In genomic region chr4:6492861-6493667, GRCh38 we compare ENCODE assay signal across 19 cellular contexts. TPM values are rescaled to one million over a fixed set of nuclear protein-coding genes. Genes with fewer than 3 reads are reported as not detected.
DNase-seq lines count a peak whose midpoint lies in the region; TF ChIP-seq lines count a peak whose summit lies in the region.
"Had no signal": no experiment of that assay in that cellular context is flagged by ENCODE, and none has a peak within 500 bp of the region (broad histone marks: within the 10 kb centered on the region; RNA-seq: fewer than 3 reads in every experiment).

No MANE protein-coding gene starts in this region.

- 52 to 58% methylated on average over 13 of the region's 13 CpGs for WGBS in esophagus, 2 donors

- H3K27ac Mint-ChIP-seq in Calu3 (ENCODE audit: unreplicated experiment) (no peak overlapping the region), neural crest cell (ENCODE audit: unreplicated experiment) (peak overlapping the region; percentile 54)
- H3K27ac Mint-ChIP-seq in activated T-helper 2 cell treated with anti-CD3 and anti-CD28 coated beads, Interferon-gamma antibody, Interleukin-2, Interleukin-4, amounts not matched to agents 10 μg/mL and 5 μg/mL and 100 μg/mL, durations not matched to agents 14 hours and 24 hours and 36 hours: no peak overlapping the region

- H3K4me3 Mint-ChIP-seq in Calu3 (ENCODE audit: low read depth, unreplicated experiment) (peak overlapping the region; percentile 37), neural crest cell (no peak overlapping the region)
- H3K4me3 Mint-ChIP-seq in activated T-helper 2 cell treated with anti-CD3 and anti-CD28 coated beads, Interferon-gamma antibody, Interleukin-2, Interleukin-4, amounts not matched to agents 10 μg/mL and 5 μg/mL and 100 μg/mL, durations not matched to agents 14 hours and 24 hours and 36 hours (ENCODE audit: low read depth): no peak overlapping the region
- H3K4me3 Mint-ChIP-seq: central memory CD8-positive, alpha-beta T cell had no signal

- CTCF ChIA-PET in Calu3 (lab: Charles Lee): interaction anchor here (1.3 kb wide), 1 partner anchor 16 kb away, joined by 4 read pairs; no protein-coding TSS in a partner anchor

- intact Hi-C loops in Calu3 (cut with micrococcal nuclease; ENCODE audit: unreplicated experiment): no loop called here
- intact Hi-C loops in activated T-helper 2 cell treated with anti-CD3 and anti-CD28 coated beads, Interferon-gamma antibody, Interleukin-2, Interleukin-4, amounts not matched to agents 10 μg/mL and 5 μg/mL and 100 μg/mL, durations not matched to agents 14 hours and 24 hours and 36 hours (cut with micrococcal nuclease): no loop called here

- H3K9me3 ChIP-seq in esophagus (ENCODE audit: control insufficient read depth in 2 of 2, insufficient read depth in 1 of 2, low read depth in 1 of 2, low read length in 1 of 2): peaks cover 0 to 7% of the 10 kb centered on the region in 2 donors
- H3K9me3 ChIP-seq: adrenal gland had no signal

- H3K27me3 ChIP-seq in esophagus (ENCODE audit: control insufficient read depth in 1 of 2, insufficient read depth in 2 of 2, low read length in 2 of 2): no peaks in the 10 kb centered on the region

- peaks cover 2% of the 10 kb centered on the region for H3K9me3 Mint-ChIP-seq in Calu3 (ENCODE audit: low read depth, unreplicated experiment)
- no peaks in the 10 kb centered on the region for H3K9me3 Mint-ChIP-seq in neural crest cell
- H3K9me3 Mint-ChIP-seq in activated T-helper 2 cell treated with anti-CD3 and anti-CD28 coated beads, Interferon-gamma antibody, Interleukin-2, Interleukin-4, amounts not matched to agents 10 μg/mL and 5 μg/mL and 100 μg/mL, durations not matched to agents 14 hours and 24 hours and 36 hours: no peaks in the 10 kb centered on the region

- H3K4me1 Mint-ChIP-seq in Calu3 (ENCODE audit: low read depth, unreplicated experiment): peaks cover 8% of the 10 kb centered on the region
- H3K4me1 Mint-ChIP-seq in neural crest cell: peaks cover 15% of the 10 kb centered on the region
- no peaks in the 10 kb centered on the region for H3K4me1 Mint-ChIP-seq in activated T-helper 2 cell treated with anti-CD3 and anti-CD28 coated beads, Interferon-gamma antibody, Interleukin-2, Interleukin-4, amounts not matched to agents 10 μg/mL and 5 μg/mL and 100 μg/mL, durations not matched to agents 14 hours and 24 hours and 36 hours (ENCODE audit: low read depth)
- H3K4me1 Mint-ChIP-seq: central memory CD8-positive, alpha-beta T cell had no signal

- H3K36me3 Mint-ChIP-seq in Calu3 (ENCODE audit: insufficient read depth, unreplicated experiment): no peaks in the 10 kb centered on the region
- no peaks in the 10 kb centered on the region for H3K36me3 Mint-ChIP-seq in neural crest cell (ENCODE audit: low read depth)
- H3K36me3 Mint-ChIP-seq in activated T-helper 2 cell treated with anti-CD3 and anti-CD28 coated beads, Interferon-gamma antibody, Interleukin-2, Interleukin-4, amounts not matched to agents 10 μg/mL and 5 μg/mL and 100 μg/mL, durations not matched to agents 14 hours and 24 hours and 36 hours (ENCODE audit: low read depth): no peaks in the 10 kb centered on the region

- TF ChIP-seq CTCF in Calu3 (IDR thresholded peaks at IDR 0.05; ENCODE audit: unreplicated experiment) (no peak), neural crest cell (conservative IDR thresholded peaks at IDR 0.05) (no peak)

- no peak for DNase-seq in Calu3
- no peak for DNase-seq in neural crest cell (ENCODE audit: low read depth, low spot score)
- DNase-seq in activated T-helper 2 cell treated with anti-CD3 and anti-CD28 coated beads, Interferon-gamma antibody, Interleukin-2, Interleukin-4, amounts not matched to agents 10 μg/mL and 5 μg/mL and 100 μg/mL, durations not matched to agents 14 hours and 24 hours and 36 hours (ENCODE audit: low spot score): no peak
- no peak for DNase-seq in iPS-NIHi7 (ENCODE audit: extremely low spot score)
- DNase-seq in NCI-H748 treated with DMSO at 0.1 percent for 48 hours (lab: John Stamatoyannopoulos, UW): no peak
- no peak for DNase-seq in NCI-H526 (lab: John Stamatoyannopoulos, UW)
- DNase-seq: activated gamma-delta T cell; DMS 273 treated with DMSO at 0.1 percent for 48 hours; effector CD4-positive, alpha-beta T cell; KBM-7; MV-4-11; NCI-H187; NCI-H774; SHP77 treated with DMSO at 0.1 percent for 48 hours had no signal

- peaks cover 63% of the 10 kb centered on the region for H3K27me3 Mint-ChIP-seq in Calu3 (ENCODE audit: unreplicated experiment)
- peaks cover 61% of the 10 kb centered on the region for H3K27me3 Mint-ChIP-seq in neural crest cell (ENCODE audit: low read depth)
- peaks cover 3% of the 10 kb centered on the region for H3K27me3 Mint-ChIP-seq in activated T-helper 2 cell treated with anti-CD3 and anti-CD28 coated beads, Interferon-gamma antibody, Interleukin-2, Interleukin-4, amounts not matched to agents 10 μg/mL and 5 μg/mL and 100 μg/mL, durations not matched to agents 14 hours and 24 hours and 36 hours (ENCODE audit: low read depth)

- no peak overlapping the region for H3K4me3 ChIP-seq in esophagus (ENCODE audit: low read depth in 1 of 2, low read length in 2 of 2)
- H3K4me3 ChIP-seq: adrenal gland had no signal

- no peaks in the 10 kb centered on the region for H3K36me3 ChIP-seq in esophagus (ENCODE audit: control insufficient read depth in 2 of 2, insufficient read depth in 2 of 2, low read length in 1 of 2)
- H3K36me3 ChIP-seq: adrenal gland had no signal

- BruUV-seq in Calu3 (replicated peaks; lab: Mats Ljungman, UMichigan): no TSS peak

- H3K27ac ChIP-seq in angular gyrus (ENCODE audit: low read depth, low read length) (peak overlapping the region; percentile 58), esophagus (ENCODE audit: low read depth in 2 of 2, low read length in 1 of 2) (peak overlapping the region; percentile 56 to 57)
- H3K27ac ChIP-seq: adrenal gland had no signal

- H3K4me1 ChIP-seq in esophagus (ENCODE audit: control insufficient read depth in 2 of 2, insufficient read depth in 2 of 2, low read length in 1 of 2): peaks cover 4 to 12% of the 10 kb centered on the region in 2 donors
- H3K4me1 ChIP-seq: adrenal gland had no signal

RNA-seq across cellular contexts. Expression of gene PPP2R2C, which starts 20.6 kb away (rescaled TPM):
- 9.4 and 9.8 TPM in 2 replicates for total RNA-seq in Calu3 (2022)
- polyA plus RNA-seq in esophagus: 10 to 100 TPM; 23.2 to 26.7 TPM
- 0.32 and 0.35 TPM in 2 replicates for total RNA-seq in neural crest cell
- not detected in 2 replicates for total RNA-seq in activated T-helper 2 cell treated with anti-CD3 and anti-CD28 coated beads, Interferon-gamma antibody, Interleukin-2, Interleukin-4, amounts not matched to agents 10 μg/mL and 5 μg/mL and 100 μg/mL, durations not matched to agents 14 hours and 24 hours and 36 hours
- total RNA-seq: OCI-LY7 had no signal
